Comparison of ENCODE assay signal across 9 cellular contexts in the genomic region with DNA sequence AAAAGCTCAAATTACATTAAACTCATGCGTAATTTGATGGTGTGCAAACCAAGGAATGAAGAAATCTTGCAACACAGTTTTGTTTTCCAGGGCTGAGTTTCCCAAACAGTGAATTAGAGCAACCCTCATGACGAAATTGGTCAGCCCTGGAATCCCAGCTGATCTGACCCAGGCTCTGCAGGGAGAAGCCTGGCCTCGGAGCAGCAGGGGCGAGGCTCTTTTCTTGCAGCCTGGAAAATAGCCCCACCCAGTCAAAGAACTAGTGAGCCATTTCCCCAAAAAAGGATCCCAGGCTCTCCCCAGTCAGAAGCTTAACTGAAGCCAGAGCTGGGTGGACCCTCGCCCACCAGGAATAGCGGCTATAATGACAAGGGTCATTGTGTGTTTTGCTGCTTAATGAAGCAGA.
DNase-seq lines count a peak whose midpoint lies in the region; ATAC-seq and TF ChIP-seq lines count a peak whose summit lies in the region.
"Had no signal": no experiment of that assay in that cellular context is flagged by ENCODE, and none has a peak within 500 bp of the region (broad histone marks: within the 10 kb centered on the region; RNA-seq: fewer than 3 reads in every experiment).

No MANE protein-coding gene starts in this region.

- peaks cover 12% of the 10 kb centered on the region for H3K4me1 Mint-ChIP-seq in neural progenitor cell
- H3K4me1 Mint-ChIP-seq: activated naive CD8-positive, alpha-beta T cell treated with anti-CD3 and anti-CD28 coated beads for 36 hours had no signal

- no peak overlapping the region for H3K9ac ChIP-seq in neural progenitor cell

- CTCF ChIA-PET in RWPE1 (lab: Yijun Ruan, JAX): interaction anchor here (0.6 kb wide), 1 partner anchor 27 kb away, joined by 5 read pairs; no protein-coding TSS in a partner anchor

- H3K9me3 Mint-ChIP-seq in neural progenitor cell: no peaks in the 10 kb centered on the region
- H3K9me3 Mint-ChIP-seq: activated naive CD8-positive, alpha-beta T cell treated with anti-CD3 and anti-CD28 coated beads for 36 hours had no signal

- H3K27ac ChIP-seq in RWPE1: peak overlapping the region; percentile 86
- H3K27ac ChIP-seq in neural progenitor cell: no peak overlapping the region
- H3K27ac ChIP-seq in aorta (ENCODE audit: low read depth in 1 of 2, low read length in 2 of 2): peak overlapping the region in 1 of 2 donors; percentile 2

- peaks cover 3% of the 10 kb centered on the region for H4K20me1 ChIP-seq in neural progenitor cell (ENCODE audit: low read depth)

- H3K27me3 ChIP-seq in neural progenitor cell (peaks cover 6% of the 10 kb centered on the region), aorta (ENCODE audit: control insufficient read depth in 1 of 2, insufficient read depth in 2 of 2, low read length in 1 of 2) (no peaks in the 10 kb centered on the region)

- 66% methylated on average over 6 of the region's 6 CpGs for WGBS in aorta, 2 donors

- H3K4me1 ChIP-seq in neural progenitor cell (peaks cover 16% of the 10 kb centered on the region), aorta (ENCODE audit: control insufficient read depth in 1 of 2, insufficient read depth in 2 of 2, low read length in 2 of 2) (no peaks in the 10 kb centered on the region)

- H3K79me2 ChIP-seq in neural progenitor cell (ENCODE audit: low read depth): no peaks in the 10 kb centered on the region

- intact Hi-C loops in aorta (cut with DNase I): no loop called here

- H3K27me3 Mint-ChIP-seq in neural progenitor cell (ENCODE audit: insufficient read depth, low read depth): peaks cover 3% of the 10 kb centered on the region
- H3K27me3 Mint-ChIP-seq: activated naive CD8-positive, alpha-beta T cell treated with anti-CD3 and anti-CD28 coated beads for 36 hours had no signal

- TF ChIP-seq CTCF in RWPE1 (conservative IDR thresholded peaks at IDR 0.05; ENCODE audit: low read depth) (no peak), fibroblast of pulmonary artery (IDR thresholded peaks at IDR 0.05; ENCODE audit: low read length, missing control alignments) (no peak), neural progenitor cell (IDR thresholded peaks at IDR 0.05) (no peak)

- no peak overlapping the region for H3K4me3 Mint-ChIP-seq in neural progenitor cell
- H3K4me3 Mint-ChIP-seq: activated naive CD8-positive, alpha-beta T cell treated with anti-CD3 and anti-CD28 coated beads for 36 hours had no signal

- DNase-seq in RWPE1 (ENCODE audit: low spot score) (peak; percentile 73), fibroblast of pulmonary artery (ENCODE audit: low read depth) (peak; percentile 96), neural progenitor cell (ENCODE audit: low spot score) (peak; percentile 28), aorta (peak in 1 of 2 donors; percentile 77), NCI-H345 (lab: John Stamatoyannopoulos, UW) (no peak), SKM-1 (lab: John Stamatoyannopoulos, UW; ENCODE audit: unreplicated experiment) (no peak)
- DNase-seq: activated naive CD8-positive, alpha-beta T cell treated with anti-CD3 and anti-CD28 coated beads for 36 hours; NCI-H748 treated with DMSO at 0.1 percent for 48 hours had no signal

- H3K9me3 ChIP-seq in neural progenitor cell (ENCODE audit: low read depth): no peaks in the 10 kb centered on the region
- no peaks in the 10 kb centered on the region for H3K9me3 ChIP-seq in aorta (ENCODE audit: control insufficient read depth, low read length)

- no peak overlapping the region for H2AFZ ChIP-seq in neural progenitor cell (replicated peaks)

- ATAC-seq in aorta (ENCODE audit: low FRiP score): peak; percentile 83
- ATAC-seq in HG02938 (IDR thresholded peaks at IDR 0.05; ENCODE audit: unreplicated experiment): no peak

- H3K36me3 Mint-ChIP-seq in neural progenitor cell: no peaks in the 10 kb centered on the region
- H3K36me3 Mint-ChIP-seq: activated naive CD8-positive, alpha-beta T cell treated with anti-CD3 and anti-CD28 coated beads for 36 hours had no signal

- no peak overlapping the region for H3K27ac Mint-ChIP-seq in neural progenitor cell
- H3K27ac Mint-ChIP-seq: activated naive CD8-positive, alpha-beta T cell treated with anti-CD3 and anti-CD28 coated beads for 36 hours had no signal

- H3K36me3 ChIP-seq in neural progenitor cell (no peaks in the 10 kb centered on the region), aorta (ENCODE audit: control insufficient read depth in 1 of 2, insufficient read depth in 2 of 2, low read length in 1 of 2) (no peaks in the 10 kb centered on the region)

- H3K4me3 ChIP-seq in fibroblast of pulmonary artery (replicated peaks; ENCODE audit: low read depth, low read length) (no peak overlapping the region), neural progenitor cell (no peak overlapping the region), aorta (ENCODE audit: low read length in 2 of 2) (no peak overlapping the region)

- H3K4me2 ChIP-seq in neural progenitor cell: peak overlapping the region; percentile 16

- POLR2A ChIA-PET in RWPE1 (lab: Yijun Ruan, JAX; ENCODE audit: low non-redundant PET): no interaction called here

- H3F3A ChIP-seq in neural progenitor cell (ENCODE audit: low read depth): peaks cover 12% of the 10 kb centered on the region

Comparison
In these comparisons a context has a peak if more than half of its experiments do, and no peak if none do; other contexts are left out.
1. DNase-seq: peak in RWPE1 (single experiment), fibroblast of pulmonary artery (single experiment) and neural progenitor cell (single experiment); none in NCI-H345 (single experiment) and SKM-1 (single experiment).